9 cellular contexts compared by ENCODE assay signal in the genomic region with DNA sequence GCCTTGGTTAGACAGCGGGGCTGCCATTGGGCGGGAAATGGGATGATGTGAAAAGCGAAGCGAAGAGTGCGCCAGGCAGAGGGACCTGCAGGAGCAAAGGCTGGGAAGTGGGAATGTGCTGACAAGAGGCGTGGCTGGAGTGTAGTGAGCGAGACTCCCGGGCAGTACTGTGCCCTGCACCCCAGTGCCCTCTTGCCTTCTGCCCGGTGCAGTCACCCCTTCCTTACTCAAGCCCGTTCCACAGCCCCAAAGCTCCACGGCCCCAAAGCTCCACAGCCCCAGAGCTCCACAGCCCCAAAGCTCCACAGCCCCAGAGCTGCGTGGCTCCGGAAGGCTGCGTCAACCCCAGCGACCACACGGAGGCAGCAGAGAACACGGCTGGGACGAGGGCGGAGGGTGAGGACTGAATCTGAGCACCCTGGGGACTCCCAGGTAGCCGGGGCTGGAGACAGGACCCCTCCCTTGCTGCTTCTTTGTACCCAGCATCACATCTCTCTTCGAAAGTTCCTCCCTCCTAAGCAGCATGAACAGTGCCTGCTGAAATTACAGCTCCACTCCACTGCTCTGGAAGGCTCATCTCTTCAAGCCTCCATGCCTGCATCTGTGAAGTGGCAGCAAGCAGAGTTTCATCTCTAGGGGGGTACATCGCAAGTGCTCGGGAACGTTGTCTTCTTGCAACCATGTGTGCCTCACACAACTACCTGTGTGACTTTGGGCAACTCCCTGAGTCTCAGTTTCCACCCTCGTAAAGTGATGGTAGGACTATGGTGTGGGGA.
DNase-seq lines count a peak whose midpoint lies in the region; ATAC-seq, FAIRE-seq and TF ChIP-seq lines count a peak whose summit lies in the region.
"Had no signal": no experiment of that assay in that cellular context is flagged by ENCODE, and none has a peak within 500 bp of the region (broad histone marks: within the 10 kb centered on the region; RNA-seq: fewer than 3 reads in every experiment).

No MANE protein-coding gene starts in this region.

- no peaks in the 10 kb centered on the region for H3K27me3 ChIP-seq in endothelial cell of umbilical vein (ENCODE audit: control insufficient read depth in 2 of 2, insufficient read depth in 2 of 2, low read length in 2 of 2)
- no peaks in the 10 kb centered on the region for H3K27me3 ChIP-seq in naive thymus-derived CD4-positive, alpha-beta T cell (ENCODE audit: control insufficient read depth in 2 of 2, insufficient read depth in 2 of 2, low read length in 2 of 2)

- H3K36me3 Mint-ChIP-seq in naive thymus-derived CD4-positive, alpha-beta T cell = no peaks in the 10 kb centered on the region

- no peak overlapping the region for H3K27ac Mint-ChIP-seq in naive thymus-derived CD4-positive, alpha-beta T cell

- no peaks in the 10 kb centered on the region for H4K20me1 ChIP-seq in endothelial cell of umbilical vein (replicated peaks; ENCODE audit: control insufficient read depth, extremely low read depth, insufficient read depth, low read length)

- no TSS peak for BruUV-seq in endothelial cell of umbilical vein (replicated peaks; lab: Mats Ljungman, UMichigan)

- peak overlapping the region in 2 of 10 donors; percentile 34 to 51 for H3K4me3 Mint-ChIP-seq in naive thymus-derived CD4-positive, alpha-beta T cell

- peaks cover 0 to 4% (median 0%) of the 10 kb centered on the region in 11 donors for H3K9me3 Mint-ChIP-seq in naive thymus-derived CD4-positive, alpha-beta T cell

- no peaks in the 10 kb centered on the region for H3K36me3 ChIP-seq in endothelial cell of umbilical vein (ENCODE audit: control insufficient read depth in 2 of 2, extremely low read depth in 1 of 2, insufficient read depth in 2 of 2, low read length in 2 of 2)
- H3K36me3 ChIP-seq in naive thymus-derived CD4-positive, alpha-beta T cell (ENCODE audit: control insufficient read depth in 2 of 3, insufficient read depth in 3 of 3, low read length in 3 of 3) = no peaks in the 10 kb centered on the region

- H3K4me1 ChIP-seq in endothelial cell of umbilical vein (ENCODE audit: control insufficient read depth, extremely low read depth, insufficient read depth, low read length) = no peaks in the 10 kb centered on the region
- H3K4me1 ChIP-seq in naive thymus-derived CD4-positive, alpha-beta T cell (ENCODE audit: control insufficient read depth in 2 of 2, insufficient read depth in 2 of 2, low read length in 2 of 2) = peaks cover 0 to 19% of the 10 kb centered on the region in 2 donors

- H2AFZ ChIP-seq in endothelial cell of umbilical vein (ENCODE audit: low read depth, low read length) = no peak overlapping the region

- no peak overlapping the region for H3K4me2 ChIP-seq in endothelial cell of umbilical vein (ENCODE audit: insufficient read depth, low read length)

- CTCF ChIA-PET in endothelial cell of umbilical vein (lab: Charles Lee) = interaction anchor here (0.8 to 5.7 kb wide), 27 partner anchors 9 to 1123 kb away, joined by 3 to 32 read pairs (median 5); a partner anchor contains a TSS
- CTCF ChIA-PET in naive thymus-derived CD4-positive, alpha-beta T cell (lab: Charles Lee) = interaction anchor here (0.6 to 14.9 kb wide), 30 partner anchors 9 to 827 kb away, joined by 3 to 522 read pairs (median 4); a partner anchor contains a TSS

- POLR2A ChIA-PET in endothelial cell of umbilical vein (lab: Charles Lee) = no interaction called here
- POLR2A ChIA-PET in naive thymus-derived CD4-positive, alpha-beta T cell (lab: Charles Lee) = interaction anchor here (1.1 to 5.7 kb wide), 6 partner anchors 209 to 238 kb away, joined by 3 to 79 read pairs (median 6); a partner anchor contains a TSS

- FAIRE-seq in endothelial cell of umbilical vein (lab: Jason Lieb, UNC) = peak; percentile 77
- FAIRE-seq: TTC549 had no signal

- H3K9me3 ChIP-seq in endothelial cell of umbilical vein (replicated peaks; ENCODE audit: control insufficient read depth, insufficient read depth, low read length) = no peaks in the 10 kb centered on the region
- no peaks in the 10 kb centered on the region for H3K9me3 ChIP-seq in naive thymus-derived CD4-positive, alpha-beta T cell (ENCODE audit: control insufficient read depth in 2 of 3, low read length in 3 of 3)

- no peak overlapping the region for H3K4me3 ChIP-seq in endothelial cell of umbilical vein (replicated peaks in 1 of 3; ENCODE audit: insufficient read depth in 1 of 3, low read depth in 1 of 3, low read length in 3 of 3)
- no peak overlapping the region for H3K4me3 ChIP-seq in naive thymus-derived CD4-positive, alpha-beta T cell (ENCODE audit: low read length)

- no peaks in the 10 kb centered on the region for H3K79me2 ChIP-seq in endothelial cell of umbilical vein (ENCODE audit: control insufficient read depth, insufficient read depth, low read length)

- peak; percentile 76 to 92 for TF ChIP-seq CTCF in endothelial cell of umbilical vein (IDR thresholded peaks at IDR 0.05; ENCODE audit: extremely low read depth in 1 of 2, insufficient read depth in 1 of 2, low read depth in 1 of 2, low read length in 2 of 2)

- DNase-seq in COR-L47 (lab: John Stamatoyannopoulos, UW) (peak; percentile 27), NCI-H1048 (lab: John Stamatoyannopoulos, UW) (peak; percentile 11), endothelial cell of umbilical vein (ENCODE audit: low read depth, low spot score) (peak; percentile 29), NCI-H1436 (lab: John Stamatoyannopoulos, UW) (no peak)
- DNase-seq in activated CD8-positive, alpha-beta memory T cell treated with anti-CD3 and anti-CD28 coated beads for 24 hours = peak; percentile 84
- peak; percentile 47 to 77 (median 70) for DNase-seq in naive thymus-derived CD4-positive, alpha-beta T cell
- peak; percentile 33 to 77 (median 52) for DNase-seq in stimulated activated naive CD4-positive, alpha-beta T cell (lab: John Stamatoyannopoulos, UW)

- TF ChIP-seq POLR2A in endothelial cell of umbilical vein (IDR thresholded peaks at IDR 0.05; ENCODE audit: low read depth, low read length) = no peak

- dilution Hi-C loops in endothelial cell of umbilical vein (cut with MboI; ENCODE audit: extremely low pct_ligation_motif_present, low sequenced_read_pairs) = no loop called here

- no peaks in the 10 kb centered on the region for H3K9me1 ChIP-seq in endothelial cell of umbilical vein (replicated peaks; ENCODE audit: control insufficient read depth, extremely low read depth, insufficient read depth, low read length)

- H3K27ac ChIP-seq in endothelial cell of umbilical vein (ENCODE audit: insufficient read depth, low read depth, low read length) = no peak overlapping the region
- H3K27ac ChIP-seq in naive thymus-derived CD4-positive, alpha-beta T cell (ENCODE audit: low read depth, low read length) = no peak overlapping the region

- H3K9ac ChIP-seq in endothelial cell of umbilical vein (replicated peaks; ENCODE audit: extremely low read depth, insufficient read depth, low read length) = no peak overlapping the region

- peaks cover 2 to 34% (median 30%) of the 10 kb centered on the region in 7 donors for H3K4me1 Mint-ChIP-seq in naive thymus-derived CD4-positive, alpha-beta T cell

- H3K27me3 Mint-ChIP-seq in naive thymus-derived CD4-positive, alpha-beta T cell = peaks cover 0 to 39% (median 8%) of the 10 kb centered on the region in 5 donors

- intact Hi-C loops in endothelial cell of umbilical vein (cut with micrococcal nuclease) = loop anchor here (1.0 to 10.0 kb wide), 3 partner anchors 222 to 807 kb away; a partner anchor contains a TSS
- intact Hi-C loops in naive thymus-derived CD4-positive, alpha-beta T cell (cut with micrococcal nuclease) = loop anchor here (1.0 to 10.0 kb wide), 5 partner anchors 222 to 643 kb away; a partner anchor contains a TSS

- ATAC-seq in GM19463 (IDR thresholded peaks at IDR 0.05; ENCODE audit: unreplicated experiment) = peak; percentile 70
- ATAC-seq in naive thymus-derived CD4-positive, alpha-beta T cell = peak; percentile 88

TF ChIP-seq in endothelial cell of umbilical vein, 7 proteins besides CTCF, POLR2A, EP300 and RAD21:
- TF ChIP-seq GATA2 (IDR thresholded peaks at IDR 0.05; ENCODE audit: insufficient read depth, insufficient read length, low read depth, low read length) = no peak
- no peak for TF ChIP-seq FOS (IDR thresholded peaks at IDR 0.05; ENCODE audit: borderline replicate concordance, insufficient read depth, low read length)
- no peak for TF ChIP-seq POLR2AphosphoS5 (IDR thresholded peaks at IDR 0.05; ENCODE audit: insufficient read depth, low read depth, low read length)
- TF ChIP-seq JUN (IDR thresholded peaks at IDR 0.05; ENCODE audit: borderline replicate concordance, insufficient read depth, insufficient read length, low read depth) = no peak
- TF ChIP-seq, protein P1, sequence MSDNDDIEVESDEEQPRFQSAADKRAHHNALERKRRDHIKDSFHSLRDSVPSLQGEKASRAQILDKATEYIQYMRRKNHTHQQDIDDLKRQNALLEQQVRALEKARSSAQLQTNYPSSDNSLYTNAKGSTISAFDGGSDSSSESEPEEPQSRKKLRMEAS (IDR thresholded peaks at IDR 0.05; ENCODE audit: insufficient read depth, insufficient read length) = no peak
- no peak for TF ChIP-seq EZH2 (IDR thresholded peaks at IDR 0.05; ENCODE audit: borderline replicate concordance, low read depth, low read length, severe bottlenecking)
- TF ChIP-seq MYC (IDR thresholded peaks at IDR 0.05; ENCODE audit: low read depth, low read length) = no peak
TF ChIP-seq in endothelial cell of umbilical vein: peak in this region for 0.
